Comparison of ENCODE assay signal across 26 cellular contexts in the genomic region with DNA sequence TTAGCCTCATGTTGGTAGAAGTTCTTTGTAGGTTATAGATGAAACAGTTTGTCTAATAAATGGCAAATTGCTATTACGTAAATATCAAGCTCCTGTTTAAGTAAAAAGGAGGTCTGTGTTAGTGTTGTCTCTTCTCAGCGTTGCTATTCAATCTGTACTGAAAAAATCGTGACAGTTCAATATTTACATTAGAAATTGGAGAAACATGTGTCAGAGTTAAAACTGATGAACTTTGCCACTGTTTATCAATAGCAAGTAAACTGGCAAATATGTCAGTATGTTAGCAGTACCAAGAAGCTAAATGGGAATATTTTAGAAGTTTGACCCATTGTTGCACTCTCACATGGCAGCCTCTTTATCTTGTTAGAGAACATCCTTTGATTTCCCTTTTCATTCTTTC.
"Had no signal": no experiment of that assay in that cellular context is flagged by ENCODE, and none has a peak within 500 bp of the region (broad histone marks: within the 10 kb centered on the region; RNA-seq: fewer than 3 reads in every experiment).

No MANE protein-coding gene starts in this region.

- H3K79me2 ChIP-seq: parathyroid adenoma had no signal

- H3K9me3 ChIP-seq: ovary, thyroid gland had no signal

- H3K27ac ChIP-seq: neural progenitor cell, ovary, parathyroid adenoma, psoas muscle, skin epidermis, stomach, thoracic aorta, thyroid gland, tibial nerve, upper lobe of left lung, vagina had no signal

- H3K27me3 ChIP-seq: neural progenitor cell, ovary, stomach, thyroid gland, tibial nerve, upper lobe of left lung, vagina had no signal

- H3K4me3 ChIP-seq: neural progenitor cell, ovary, psoas muscle, skin epidermis, smooth muscle cell, stomach, thoracic aorta, thyroid gland, tibial nerve, upper lobe of left lung, vagina had no signal

- H3K36me3 ChIP-seq: neural progenitor cell, ovary, stomach, thoracic aorta, thyroid gland, upper lobe of left lung, vagina had no signal

- H3K4me2 ChIP-seq: neural progenitor cell, smooth muscle cell had no signal

- H2AFZ ChIP-seq: neural progenitor cell, parathyroid adenoma had no signal

- H3K4me1 ChIP-seq: neural progenitor cell, parathyroid adenoma, psoas muscle, stomach, thyroid gland, tibial nerve, upper lobe of left lung, vagina had no signal

- FAIRE-seq: urothelium cell line had no signal

- H3K9ac ChIP-seq: neural progenitor cell, parathyroid adenoma had no signal

- ATAC-seq: natural killer cell; psoas muscle; right cardiac atrium; sciatic nerve; stimulated activated effector memory CD8-positive, alpha-beta T cell treated with anti-CD3 and anti-CD28 coated beads, Interleukin-12 subunit alpha, Interleukin-12 subunit beta, amount 100 ng/mL, for 72 hours; stimulated activated naive B cell treated with anti-CD40 and anti-IgM and Interleukin-4, amounts not matched to agents 10 μg/mL and 1 μg/mL and 100 μg/mL, for 72 hours had no signal

- DNase-seq: natural killer cell; occipital lobe; ovary; posterior cingulate gyrus; psoas muscle; right cardiac atrium; stimulated activated CD4-positive, alpha-beta T cell treated with anti-CD3 and anti-CD28 coated beads, Interleukin-15, amount 100 ng/mL, for 24 hours; stimulated activated CD4-positive, alpha-beta T cell treated with anti-CD3 and anti-CD28 coated beads, Interleukin-2, amount 100 ng/mL, for 24 hours; stimulated activated CD4-positive, alpha-beta T cell treated with anti-CD3 and anti-CD28 coated beads, Interleukin-2, amount 100 ng/mL, for 48 hours; stimulated activated CD4-positive, alpha-beta T cell treated with anti-CD3 and anti-CD28 coated beads, Interleukin-4, amount 100 ng/mL, for 24 hours; stimulated activated naive B cell treated with anti-CD40 and anti-IgM and Interleukin-4, amounts not matched to agents 10 μg/mL and 1 μg/mL and 100 μg/mL, for 72 hours; stimulated activated naive CD4-positive, alpha-beta T cell treated with Interleukin-2 at 50 U/mL for 16 hours; stomach; thyroid gland; trophoblast cell; upper lobe of left lung had no signal
